ENCODE assay signal across 31 cellular contexts in the genomic region with DNA sequence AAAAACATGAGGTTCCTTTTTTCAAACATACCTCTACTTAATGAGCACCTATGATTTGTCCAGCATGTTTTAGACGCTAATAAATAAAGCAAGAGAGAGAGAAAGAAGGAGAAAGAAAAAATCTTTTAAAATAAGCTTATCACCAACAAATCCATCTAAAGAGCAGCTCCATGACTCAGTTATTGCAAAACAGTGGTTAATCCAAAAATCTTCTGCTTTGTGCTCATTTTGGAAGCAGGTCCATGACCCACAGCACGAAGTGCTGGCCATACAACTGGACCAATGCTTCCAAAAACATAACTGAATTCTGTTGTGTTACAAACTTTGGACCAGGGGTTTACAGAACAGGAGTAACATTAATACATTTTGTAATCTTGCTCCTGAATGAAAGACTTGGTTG.
"Had no signal": no experiment of that assay in that cellular context is flagged by ENCODE, and none has a peak within 500 bp of the region (broad histone marks: within the 10 kb centered on the region; RNA-seq: fewer than 3 reads in every experiment).

No MANE protein-coding gene starts in this region.

- DNase-seq: activated CD4-positive, alpha-beta T cell treated with anti-CD3 and anti-CD28 coated beads, Interleukin-2, amount 10 ng/mL, durations not matched to agents 24 days and 14 days; activated CD4-positive, alpha-beta T cell treated with anti-CD3 and anti-CD28 coated beads, Interleukin-2, amount 50 U/mL, for 4 hours; activated CD8-positive, alpha-beta T cell treated with anti-CD3 and anti-CD28 coated beads, Interleukin-2, amount 10 ng/mL, durations not matched to agents 7 days and 5 days; activated gamma-delta T cell; activated naive CD4-positive, alpha-beta T cell treated with Interleukin-2 at 50 U/mL for 16 hours; activated naive CD8-positive, alpha-beta T cell treated with anti-CD3 and anti-CD28 coated beads, Interleukin-2, amount 10 ng/mL, durations not matched to agents 7 days and 5 days; activated T-cell treated with anti-CD3 and anti-CD28 coated beads, Interleukin-2, amount 50 U/mL, for 24 hours; body of pancreas; Kasumi-1; MM.1S; MV-4-11; NCI-H1092; NCI-H1436 treated with DMSO at 0.1 percent for 48 hours; NCI-H1694 treated with DMSO at 0.1 percent for 48 hours; NCI-H2029; NCI-H345; NCI-H510A; NCI-H526; NCI-H748 treated with DMSO at 0.1 percent for 48 hours; NK-92 treated with Interleukin-12 subunit alpha and Interleukin-12 subunit beta, amount 100 ng/mL, for 24 hours; PC-3; Peyer's patch; RPMI8226; SHP77 treated with DMSO at 0.1 percent for 48 hours; SK-N-SH had no signal

- H3K27me3 ChIP-seq: body of pancreas, breast epithelium, Peyer's patch, SJSA1 had no signal

- H3K27ac ChIP-seq: body of pancreas, breast epithelium, Peyer's patch, SJSA1 had no signal

- H3K27ac Mint-ChIP-seq: activated CD4-positive, alpha-beta T cell treated with anti-CD3 and anti-CD28 coated beads, Interleukin-2, amount 10 ng/mL, durations not matched to agents 24 days and 14 days; activated CD8-positive, alpha-beta T cell treated with anti-CD3 and anti-CD28 coated beads, Interleukin-2, amount 10 ng/mL, durations not matched to agents 7 days and 5 days; activated naive CD4-positive, alpha-beta T cell treated with anti-CD3 and anti-CD28 coated beads, Interleukin-2, amount 50 U/mL, for 24 hours; activated naive CD8-positive, alpha-beta T cell treated with anti-CD3 and anti-CD28 coated beads, Interleukin-2, amount 10 ng/mL, durations not matched to agents 7 days and 5 days; activated T-cell treated with anti-CD3 and anti-CD28 coated beads, Interleukin-2, amount 50 U/mL, for 24 hours; activated T-helper 2 cell treated with anti-CD3 and anti-CD28 coated beads, Interferon-gamma antibody, Interleukin-2, Interleukin-4, amounts not matched to agents 10 μg/mL and 5 μg/mL and 100 μg/mL, durations not matched to agents 14 hours and 24 hours and 36 hours; T-helper 1 cell treated with Interleukin-12 subunit alpha and Interleukin-12 subunit beta and Interleukin-4 antibody, amounts not matched to agents 30 μg/mL and 1 μg/mL, for 36 hours; T-helper 2 cell treated with Interferon-gamma antibody and Interleukin-4, amounts not matched to agents 5 μg/mL and 100 μg/mL, for 36 hours had no signal

- H3K9me3 Mint-ChIP-seq: activated CD4-positive, alpha-beta T cell treated with anti-CD3 and anti-CD28 coated beads, Interleukin-2, amount 10 ng/mL, durations not matched to agents 24 days and 14 days; T-helper 1 cell treated with Interleukin-12 subunit alpha and Interleukin-12 subunit beta and Interleukin-4 antibody, amounts not matched to agents 30 μg/mL and 1 μg/mL, for 36 hours had no signal

- H3K36me3 Mint-ChIP-seq: activated naive CD4-positive, alpha-beta T cell treated with anti-CD3 and anti-CD28 coated beads, Interleukin-2, amount 50 U/mL, for 24 hours; activated naive CD8-positive, alpha-beta T cell treated with anti-CD3 and anti-CD28 coated beads, Interleukin-2, amount 10 ng/mL, durations not matched to agents 7 days and 5 days had no signal

- H3K4me2 ChIP-seq: SK-N-SH had no signal

- H3K9me3 ChIP-seq: body of pancreas, breast epithelium, Peyer's patch, SK-N-SH had no signal

- H3K36me3 ChIP-seq: breast epithelium, Peyer's patch, SJSA1 had no signal

- H3K27me3 Mint-ChIP-seq: activated CD4-positive, alpha-beta T cell treated with anti-CD3 and anti-CD28 coated beads, Interleukin-2, amount 10 ng/mL, durations not matched to agents 24 days and 14 days; activated naive CD4-positive, alpha-beta T cell treated with anti-CD3 and anti-CD28 coated beads, Interleukin-2, amount 50 U/mL, for 24 hours; activated naive CD8-positive, alpha-beta T cell treated with anti-CD3 and anti-CD28 coated beads, Interleukin-2, amount 10 ng/mL, durations not matched to agents 7 days and 5 days; activated T-cell treated with anti-CD3 and anti-CD28 coated beads, Interleukin-2, amount 50 U/mL, for 24 hours had no signal

- H3K4me3 ChIP-seq: body of pancreas, breast epithelium, Peyer's patch, SJSA1 had no signal

- H3K4me1 ChIP-seq: body of pancreas, breast epithelium, Peyer's patch had no signal

- ATAC-seq: activated CD8-positive, alpha-beta T cell treated with anti-CD3 and anti-CD28 coated beads, Interleukin-2, amount 10 ng/mL, durations not matched to agents 7 days and 5 days; body of pancreas; PC-3 had no signal

- H3K4me3 Mint-ChIP-seq: activated CD4-positive, alpha-beta T cell treated with anti-CD3 and anti-CD28 coated beads, Interleukin-2, amount 10 ng/mL, durations not matched to agents 24 days and 14 days; activated CD8-positive, alpha-beta T cell treated with anti-CD3 and anti-CD28 coated beads, Interleukin-2, amount 10 ng/mL, durations not matched to agents 7 days and 5 days; activated naive CD4-positive, alpha-beta T cell treated with anti-CD3 and anti-CD28 coated beads, Interleukin-2, amount 50 U/mL, for 24 hours; activated naive CD8-positive, alpha-beta T cell treated with anti-CD3 and anti-CD28 coated beads, Interleukin-2, amount 10 ng/mL, durations not matched to agents 7 days and 5 days; activated T-cell treated with anti-CD3 and anti-CD28 coated beads, Interleukin-2, amount 50 U/mL, for 24 hours; T-helper 1 cell treated with Interleukin-12 subunit alpha and Interleukin-12 subunit beta and Interleukin-4 antibody, amounts not matched to agents 30 μg/mL and 1 μg/mL, for 36 hours; T-helper 2 cell treated with Interferon-gamma antibody and Interleukin-4, amounts not matched to agents 5 μg/mL and 100 μg/mL, for 36 hours had no signal

- H3K4me1 Mint-ChIP-seq: activated CD4-positive, alpha-beta T cell treated with anti-CD3 and anti-CD28 coated beads, Interleukin-2, amount 10 ng/mL, durations not matched to agents 24 days and 14 days; activated naive CD4-positive, alpha-beta T cell treated with anti-CD3 and anti-CD28 coated beads, Interleukin-2, amount 50 U/mL, for 24 hours; activated naive CD8-positive, alpha-beta T cell treated with anti-CD3 and anti-CD28 coated beads, Interleukin-2, amount 10 ng/mL, durations not matched to agents 7 days and 5 days had no signal
